In genomic region chr2:144650886-144651285, GRCh38 we compare ENCODE assay signal across 29 cellular contexts.
DNase-seq lines count a peak whose midpoint lies in the region; ATAC-seq, FAIRE-seq and TF ChIP-seq lines count a peak whose summit lies in the region.
"Had no signal": no experiment of that assay in that cellular context is flagged by ENCODE, and none has a peak within 500 bp of the region (broad histone marks: within the 10 kb centered on the region; RNA-seq: fewer than 3 reads in every experiment).

No MANE protein-coding gene starts in this region.

- no peaks in the 10 kb centered on the region for H3K9me1 ChIP-seq in K562 (ENCODE audit: control insufficient read depth, insufficient read depth, low read length)

- H2AFZ ChIP-seq in K562 (ENCODE audit: low read depth, low read length): peak overlapping the region; percentile 64

- intact Hi-C loops in K562 (cut with micrococcal nuclease): no loop called here

- peak; percentile 47 for ATAC-seq in K562
- ATAC-seq: activated naive CD4-positive, alpha-beta T cell treated with anti-CD3 and anti-CD28 coated beads, Interleukin-2, amount 50 U/mL, for 72 hours; pancreas; stimulated activated naive CD8-positive, alpha-beta T cell treated with anti-CD3 and anti-CD28 coated beads, Interleukin-15, Interleukin-2, amounts not matched to agents 100 U/mL and 50 U/mL, for 24 hours had no signal

- peaks cover 24% of the 10 kb centered on the region for H3K4me1 Mint-ChIP-seq in nephron progenitor cell

- TF ChIP-seq POLR2A in K562 (conservative IDR thresholded peaks at IDR 0.05): no peak

- H3K36me3 ChIP-seq in K562 (ENCODE audit: control insufficient read depth, insufficient read depth, low read length): no peaks in the 10 kb centered on the region
- H3K36me3 ChIP-seq: pancreas, right atrium auricular region, thoracic aorta had no signal

- POLR2A ChIA-PET in K562 (lab: Yijun Ruan, JAX): interaction anchor here (0.8 to 1.8 kb wide), 3 partner anchors 9 to 140 kb away, joined by 3 to 6 read pairs (median 3); no protein-coding TSS in a partner anchor

- H3K27ac Mint-ChIP-seq in nephron progenitor cell: peak overlapping the region; percentile 15
- H3K27ac Mint-ChIP-seq: activated naive CD4-positive, alpha-beta T cell treated with anti-CD3 and anti-CD28 coated beads, Interleukin-2, amount 50 U/mL, for 72 hours; activated T-helper 2 cell treated with anti-CD3 and anti-CD28 coated beads, Interferon-gamma antibody, Interleukin-2, Interleukin-4, amounts not matched to agents 10 μg/mL and 5 μg/mL and 100 μg/mL, durations not matched to agents 14 hours and 24 hours and 36 hours; CD14-positive monocyte; dendritic cell treated with granulocyte-macrophage colony-stimulating factor and Interleukin-4, amounts not matched to agents 40 ng/mL and 50 ng/mL, for 4 days had no signal

- no peaks in the 10 kb centered on the region for H3K27me3 ChIP-seq in K562 (ENCODE audit: control insufficient read depth in 2 of 2, insufficient read depth in 2 of 2, low read length in 2 of 2)
- H3K27me3 ChIP-seq: pancreas, right atrium auricular region had no signal

- no peaks in the 10 kb centered on the region for H4K20me1 ChIP-seq in K562 (replicated peaks; ENCODE audit: control insufficient read depth, insufficient read depth, low read length)

- TF ChIP-seq CTCF in AG10803 (conservative IDR thresholded peaks at IDR 0.05; ENCODE audit: low read length): no peak
- no peak for TF ChIP-seq CTCF in K562 (IDR thresholded peaks at IDR 0.05 in 2 of 3, conservative IDR thresholded peaks at IDR 0.05 in 1 of 3; ENCODE audit: insufficient read depth in 2 of 3, low read depth in 1 of 3, low read length in 3 of 3)
- TF ChIP-seq CTCF in nephron progenitor cell (IDR thresholded peaks at IDR 0.05): no peak

- H3K4me3 Mint-ChIP-seq in nephron progenitor cell: no peak overlapping the region
- H3K4me3 Mint-ChIP-seq: CD14-positive monocyte; dendritic cell treated with granulocyte-macrophage colony-stimulating factor and Interleukin-4, amounts not matched to agents 40 ng/mL and 50 ng/mL, for 4 days had no signal

- CTCF ChIA-PET in K562 (lab: Yijun Ruan, JAX; ENCODE audit: low intra/inter-chr PET ratio): no interaction called here

- H3K27me3 Mint-ChIP-seq in nephron progenitor cell (ENCODE audit: low read depth, poor library complexity): no peaks in the 10 kb centered on the region
- H3K27me3 Mint-ChIP-seq: dendritic cell treated with granulocyte-macrophage colony-stimulating factor and Interleukin-4, amounts not matched to agents 40 ng/mL and 50 ng/mL, for 4 days had no signal

- 74% methylated on average over 6 of the region's 6 CpGs for WGBS in K562 (ENCODE audit: insufficient coverage, low coverage, missing lambda C conversion rate)

- 0 out of 5 replicates have a peak, but pooled peaks cover 0 to 2% of the 10 kb centered on the region in 2 experiments for H3K4me1 ChIP-seq in K562 (replicated peaks in 1 of 2; ENCODE audit: control insufficient read depth in 2 of 2, insufficient read depth in 2 of 2, low read length in 2 of 2)
- H3K4me1 ChIP-seq: pancreas, right atrium auricular region had no signal

- no peak for FAIRE-seq in K562 (lab: Jason Lieb, UNC)
- FAIRE-seq: astrocyte, D721Med, pancreas had no signal

- TF ChIP-seq RAD21 in K562 (CRISPR knock-in tag; conservative IDR thresholded peaks at IDR 0.05 in 1 of 2, IDR thresholded peaks at IDR 0.05 in 1 of 2): no peak

- H3K36me3 Mint-ChIP-seq in nephron progenitor cell (ENCODE audit: low read depth): no peaks in the 10 kb centered on the region
- H3K36me3 Mint-ChIP-seq: activated naive CD4-positive, alpha-beta T cell treated with anti-CD3 and anti-CD28 coated beads, Interleukin-2, amount 50 U/mL, for 72 hours had no signal

- no peaks in the 10 kb centered on the region for H3K9me3 ChIP-seq in K562 (replicated peaks; ENCODE audit: control insufficient read depth, insufficient read depth, low read depth, low read length)
- H3K9me3 ChIP-seq: pancreas, right atrium auricular region, thoracic aorta had no signal

- H3K9me3 Mint-ChIP-seq in nephron progenitor cell: no peaks in the 10 kb centered on the region
- H3K9me3 Mint-ChIP-seq: activated naive CD4-positive, alpha-beta T cell treated with anti-CD3 and anti-CD28 coated beads, Interleukin-2, amount 50 U/mL, for 72 hours; activated T-helper 2 cell treated with anti-CD3 and anti-CD28 coated beads, Interferon-gamma antibody, Interleukin-2, Interleukin-4, amounts not matched to agents 10 μg/mL and 5 μg/mL and 100 μg/mL, durations not matched to agents 14 hours and 24 hours and 36 hours had no signal

- peak; percentile 58 for DNase-seq in AG10803 (ENCODE audit: low read depth)
- peak; percentile 67 for DNase-seq in NCI-H2227 treated with DMSO at 0.1 percent for 48 hours (lab: John Stamatoyannopoulos, UW)
- no peak for DNase-seq in K562 (ENCODE audit: extremely low read depth in 1 of 4, low spot score in 3 of 4)
- DNase-seq in nephron progenitor cell: peak; percentile 8
- DNase-seq in hepatic stellate cell (ENCODE audit: low spot score): no peak
- no peak for DNase-seq in NCI-H1105 treated with DMSO at 0.1 percent for 48 hours (lab: John Stamatoyannopoulos, UW)
- no peak for DNase-seq in SKM-1 (lab: John Stamatoyannopoulos, UW; ENCODE audit: unreplicated experiment)
- no peak for DNase-seq in SHP77 (lab: John Stamatoyannopoulos, UW)
- DNase-seq: ACHN; activated CD4-positive, alpha-beta T cell treated with anti-CD3 and anti-CD28 coated beads, Interleukin-2, amount 50 U/mL, for 48 hours; activated CD4-positive, CD25-positive, alpha-beta regulatory T cell; caudate nucleus; glutamatergic neuron; IMR-90; mammary epithelial cell; NCI-H1417 treated with DMSO at 0.1 percent for 48 hours; NCI-H524 treated with DMSO at 0.1 percent for 48 hours; pancreas; RPMI8226; stimulated activated naive CD8-positive, alpha-beta T cell treated with anti-CD3 and anti-CD28 coated beads, Interleukin-15, Interleukin-2, amounts not matched to agents 100 U/mL and 50 U/mL, for 24 hours; T-helper 9 cell had no signal

- no TSS peak for BruUV-seq in K562 (replicated peaks; lab: Mats Ljungman, UMichigan)

- H3K4me2 ChIP-seq in K562 (ENCODE audit: insufficient read depth, low read length): no peak overlapping the region

- TF ChIP-seq EP300 in K562 (IDR thresholded peaks at IDR 0.05; ENCODE audit: low read length): no peak

- H3K4me3 ChIP-seq in AG10803 (ENCODE audit: low read length) (no peak overlapping the region), K562 (no peak overlapping the region)
- H3K4me3 ChIP-seq: pancreas, right atrium auricular region, thoracic aorta had no signal

- no peaks in the 10 kb centered on the region for H3K79me2 ChIP-seq in K562 (ENCODE audit: control insufficient read depth, insufficient read depth, low read length)

- H3K9ac ChIP-seq in K562 (ENCODE audit: insufficient read depth in 1 of 2, low read depth in 2 of 2, low read length in 2 of 2): no peak overlapping the region

- in situ Hi-C loops in K562 (cut with MboI): no loop called here

- no peak overlapping the region for H3K27ac ChIP-seq in K562 (ENCODE audit: extremely low read depth, low read depth, low read length)
- H3K27ac ChIP-seq: pancreas, right atrium auricular region, thoracic aorta had no signal

TF ChIP-seq in K562, 482 proteins besides CTCF, POLR2A, EP300 and RAD21 (continues in another document):
- TF ChIP-seq ZFP91 (CRISPR knock-in tag; IDR thresholded peaks at IDR 0.05): no peak
- no peak for TF ChIP-seq PYGO2 (tag; IDR thresholded peaks at IDR 0.05)
- TF ChIP-seq CEBPG (CRISPR knock-in tag; IDR thresholded peaks at IDR 0.05): no peak
- 0 out of 4 replicates have a peak, but pooled peaks of 1 of the 2 experiments have one; percentile 29 for TF ChIP-seq CEBPG (tag; conservative IDR thresholded peaks at IDR 0.05 in 1 of 2, IDR thresholded peaks at IDR 0.05 in 1 of 2)
- no peak for TF ChIP-seq TRIM28 (IDR thresholded peaks at IDR 0.05)
- TF ChIP-seq MEIS2 (IDR thresholded peaks at IDR 0.05; ENCODE audit: partially characterized antibody): peak; percentile 28
- no peak for TF ChIP-seq THRAP3 (IDR thresholded peaks at IDR 0.05; ENCODE audit: borderline replicate concordance)
- no peak for TF ChIP-seq ZNF584 (CRISPR knock-in tag; IDR thresholded peaks at IDR 0.05; ENCODE audit: low read depth)
- no peak for TF ChIP-seq KLF1 (tag; IDR thresholded peaks at IDR 0.05)
- no peak for TF ChIP-seq YY1 (IDR thresholded peaks at IDR 0.05; ENCODE audit: borderline replicate concordance in 1 of 3, control insufficient read depth in 1 of 3, extremely low read depth in 1 of 3, insufficient read depth in 3 of 3, insufficient read length in 1 of 3, insufficient replicate concordance in 2 of 3, low read depth in 1 of 3, low read length in 2 of 3)
- TF ChIP-seq ILK (tag; IDR thresholded peaks at IDR 0.05; ENCODE audit: borderline replicate concordance, low read depth): no peak

Comparison
In these comparisons a context has a peak if more than half of its experiments do, and no peak if none do; other contexts are left out.
1. DNase-seq: peak in AG10803 (single experiment), NCI-H2227 treated with DMSO at 0.1 percent for 48 hours (single experiment) and nephron progenitor cell (single experiment); none in K562 (0 of 4), hepatic stellate cell (single experiment), NCI-H1105 treated with DMSO at 0.1 percent for 48 hours (single experiment), SKM-1 (single experiment) and SHP77 (0 of 2).